ENCODE assay signal across 21 cellular contexts in the genomic region with DNA sequence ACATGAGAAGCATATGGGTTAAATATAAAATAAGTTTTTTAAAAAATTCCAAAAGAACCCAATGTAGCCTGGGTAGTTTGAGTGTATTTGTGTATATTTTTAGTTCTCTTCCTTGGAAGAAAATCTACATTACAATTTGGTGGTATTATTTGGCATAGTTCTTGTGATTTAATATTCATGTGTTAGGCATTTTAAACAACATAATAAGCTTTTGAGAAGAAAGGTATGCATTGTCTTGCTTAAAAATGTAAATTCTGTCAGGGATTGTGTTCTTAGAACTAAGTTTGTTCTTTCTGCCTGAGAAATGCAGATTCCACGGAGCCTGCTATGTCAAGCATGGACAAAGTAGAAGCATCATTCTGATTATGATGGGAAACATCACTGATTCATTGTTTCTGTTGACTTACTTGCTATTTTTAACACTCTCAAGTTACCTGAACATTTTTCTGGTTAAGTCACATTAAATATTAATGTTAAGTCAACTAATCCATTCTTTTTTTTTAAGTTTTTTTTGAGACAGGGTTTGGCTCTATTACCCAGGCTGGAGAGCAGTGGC. TPM values are rescaled to one million over a fixed set of nuclear protein-coding genes. Genes with fewer than 3 reads are reported as not detected.
DNase-seq lines count a peak whose midpoint lies in the region; FAIRE-seq and TF ChIP-seq lines count a peak whose summit lies in the region.
"Had no signal": no experiment of that assay in that cellular context is flagged by ENCODE, and none has a peak within 500 bp of the region (broad histone marks: within the 10 kb centered on the region; RNA-seq: fewer than 3 reads in every experiment).

No MANE protein-coding gene starts in this region.

- no peak overlapping the region for H3K4me3 Mint-ChIP-seq in T-helper 1 cell treated with Interleukin-12 subunit alpha and Interleukin-12 subunit beta and Interleukin-4 antibody, amounts not matched to agents 30 μg/mL and 1 μg/mL, for 36 hours
- H3K4me3 Mint-ChIP-seq: CD4-positive, CD25-positive, alpha-beta regulatory T cell; IgD-negative memory B cell had no signal

- peaks cover 50% of the 10 kb centered on the region for H3K27me3 ChIP-seq in OCI-LY3 (ENCODE audit: low read depth, low read length)
- H3K27me3 ChIP-seq in Peyer's patch: no peaks in the 10 kb centered on the region

- no peak overlapping the region for H3K27ac ChIP-seq in OCI-LY3 (ENCODE audit: low read length)
- no peak overlapping the region for H3K27ac ChIP-seq in coronary artery
- H3K27ac ChIP-seq in Peyer's patch: no peak overlapping the region
- H3K27ac ChIP-seq: 22Rv1, KMS-11 had no signal

- DNase-seq in T-helper 1 cell (no peak), AG08395 (ENCODE audit: low spot score) (no peak), NCI-H774 (lab: John Stamatoyannopoulos, UW) (no peak), coronary artery (ENCODE audit: low spot score) (no peak), Peyer's patch (no peak)
- DNase-seq: CD4-positive, CD25-positive, alpha-beta regulatory T cell; MM.1S; NCI-H2029; NCI-H446; NCI-H524 treated with DMSO at 0.1 percent for 48 hours; NCI-H82; SHP77 treated with DMSO at 0.1 percent for 48 hours had no signal

- H3K4me3 ChIP-seq in OCI-LY3 (ENCODE audit: low read length) (no peak overlapping the region), coronary artery (no peak overlapping the region), Peyer's patch (no peak overlapping the region)
- H3K4me3 ChIP-seq: GM12878 had no signal

- H3K9me3 Mint-ChIP-seq in T-helper 1 cell treated with Interleukin-12 subunit alpha and Interleukin-12 subunit beta and Interleukin-4 antibody, amounts not matched to agents 30 μg/mL and 1 μg/mL, for 36 hours: no peaks in the 10 kb centered on the region
- H3K9me3 Mint-ChIP-seq: IgD-negative memory B cell had no signal

- peak overlapping the region; percentile 24 for H3K27ac Mint-ChIP-seq in T-helper 1 cell treated with Interleukin-12 subunit alpha and Interleukin-12 subunit beta and Interleukin-4 antibody, amounts not matched to agents 30 μg/mL and 1 μg/mL, for 36 hours
- H3K27ac Mint-ChIP-seq: CD4-positive, CD25-positive, alpha-beta regulatory T cell had no signal

- FAIRE-seq in endometrium (lab: Jason Lieb, UNC): peak; percentile 35
- FAIRE-seq: G401.6, GM12878, HTR-8/SVneo had no signal

- H4K20me1 ChIP-seq in OCI-LY3 (ENCODE audit: insufficient read depth, low read length): no peaks in the 10 kb centered on the region

- H3K9me3 ChIP-seq in OCI-LY3 (ENCODE audit: insufficient read depth, low read length): no peaks in the 10 kb centered on the region
- no peaks in the 10 kb centered on the region for H3K9me3 ChIP-seq in Peyer's patch

- no peak overlapping the region for H2AFZ ChIP-seq in OCI-LY3 (ENCODE audit: low read depth, low read length)

- H3K27me3 Mint-ChIP-seq in T-helper 1 cell treated with Interleukin-12 subunit alpha and Interleukin-12 subunit beta and Interleukin-4 antibody, amounts not matched to agents 30 μg/mL and 1 μg/mL, for 36 hours (ENCODE audit: low read depth): no peaks in the 10 kb centered on the region

- no peak overlapping the region for H3K9ac ChIP-seq in OCI-LY3 (ENCODE audit: low read length)
- H3K9ac ChIP-seq: KMS-11 had no signal

- peaks cover 45% of the 10 kb centered on the region for H3K4me1 Mint-ChIP-seq in T-helper 1 cell treated with Interleukin-12 subunit alpha and Interleukin-12 subunit beta and Interleukin-4 antibody, amounts not matched to agents 30 μg/mL and 1 μg/mL, for 36 hours (ENCODE audit: low read depth)

- peak overlapping the region; percentile 21 for H3K4me2 ChIP-seq in OCI-LY3 (ENCODE audit: low read length)
- H3K4me2 ChIP-seq: KMS-11 had no signal

- H3K4me1 ChIP-seq in OCI-LY3 (ENCODE audit: low read length) (peaks cover 65% of the 10 kb centered on the region), Peyer's patch (no peaks in the 10 kb centered on the region)

- H3K36me3 Mint-ChIP-seq in T-helper 1 cell treated with Interleukin-12 subunit alpha and Interleukin-12 subunit beta and Interleukin-4 antibody, amounts not matched to agents 30 μg/mL and 1 μg/mL, for 36 hours (ENCODE audit: low read depth): peaks cover 37% of the 10 kb centered on the region
- H3K36me3 Mint-ChIP-seq: CD4-positive, CD25-positive, alpha-beta regulatory T cell; IgD-negative memory B cell had no signal

- H3K36me3 ChIP-seq in OCI-LY3 (replicated peaks; ENCODE audit: low read depth, low read length) (no peaks in the 10 kb centered on the region), Peyer's patch (no peaks in the 10 kb centered on the region)

- TF ChIP-seq POLR2A in Peyer's patch (IDR thresholded peaks at IDR 0.05): no peak

- no peaks in the 10 kb centered on the region for H3K79me2 ChIP-seq in OCI-LY3 (ENCODE audit: low read length)

- TF ChIP-seq CTCF in OCI-LY3 (IDR thresholded peaks at IDR 0.05; ENCODE audit: low read depth, low read length) (no peak), coronary artery (IDR thresholded peaks at IDR 0.05) (no peak), Peyer's patch (IDR thresholded peaks at IDR 0.05) (no peak)

RNA-seq across cellular contexts. Expression of gene TNFRSF11A, which starts 49.4 kb away (rescaled TPM):
- total RNA-seq in Peyer's patch: 10 to 100 TPM; 29.6 to 64.6 (median 43.1) TPM
